In the genomic region with DNA sequence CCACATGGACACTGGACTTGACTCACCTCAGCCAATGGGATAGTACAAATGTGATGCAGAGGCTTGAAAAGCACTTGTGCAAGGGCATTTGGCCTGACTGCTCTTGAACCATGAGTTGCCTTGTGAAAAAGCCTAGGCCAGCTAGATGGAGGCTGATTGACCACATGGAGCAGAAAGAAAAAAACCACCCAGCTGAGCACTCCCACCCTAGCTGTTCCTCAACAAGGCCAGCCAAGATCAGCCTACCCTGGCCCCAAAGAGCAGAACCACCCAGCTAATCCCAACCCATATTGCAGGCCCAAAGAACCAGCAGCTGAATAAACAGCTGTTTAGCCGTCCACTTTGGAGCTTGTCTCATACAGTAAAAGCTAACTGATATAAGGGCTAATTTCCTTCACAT, we compare ENCODE assay signal across 35 cellular contexts.
"Had no signal": no experiment of that assay in that cellular context is flagged by ENCODE, and none has a peak within 500 bp of the region (broad histone marks: within the 10 kb centered on the region; RNA-seq: fewer than 3 reads in every experiment).

No MANE protein-coding gene starts in this region.

- H3K4me1 ChIP-seq: adrenal gland had no signal

- H3K27me3 ChIP-seq: adrenal gland, body of pancreas, brain microvascular endothelial cell, breast epithelium had no signal

- H3K36me3 ChIP-seq: adrenal gland, brain microvascular endothelial cell, breast epithelium had no signal

- H3K4me1 Mint-ChIP-seq: activated B cell treated with CpG ODN at 0.5 μM for 24 hours; activated CD4-positive, alpha-beta T cell treated with anti-CD3 and anti-CD28 coated beads, Interleukin-2, amount 10 ng/mL, durations not matched to agents 24 days and 14 days; activated naive CD8-positive, alpha-beta T cell treated with anti-CD3 and anti-CD28 coated beads for 36 hours; activated T-helper 17 cell treated with anti-CD3 and anti-CD28 coated beads, Interleukin-2, amount 50 U/mL, for 72 hours had no signal

- H3K27ac ChIP-seq: adrenal gland, brain microvascular endothelial cell, VCaP had no signal

- H3K4me3 ChIP-seq: adrenal gland, body of pancreas, breast epithelium had no signal

- ATAC-seq: activated CD8-positive, alpha-beta T cell treated with anti-CD3 and anti-CD28 coated beads for 36 hours; activated naive CD4-positive, alpha-beta T cell treated with anti-CD3 and anti-CD28 coated beads, Interleukin-2, amount 50 U/mL, for 72 hours; activated T-cell treated with anti-CD3 and anti-CD28 coated beads, Interleukin-2, amount 50 U/mL, for 4 hours; activated T-cell treated with anti-CD3 and anti-CD28 coated beads, Interleukin-2, amount 50 U/mL, for 72 hours; activated T-helper 17 cell treated with anti-CD3 and anti-CD28 coated beads, Interleukin-2, amount 50 U/mL, for 72 hours; body of pancreas had no signal

- DNase-seq: activated B cell treated with CpG ODN at 0.5 μM for 24 hours; activated CD4-positive, alpha-beta memory T cell treated with anti-CD3 and anti-CD28 coated beads for 36 hours; activated CD4-positive, alpha-beta T cell treated with anti-CD3 and anti-CD28 coated beads for 4 hours; activated CD4-positive, alpha-beta T cell treated with anti-CD3 and anti-CD28 coated beads, Interleukin-2, amount 10 ng/mL, durations not matched to agents 24 days and 14 days; activated CD4-positive, alpha-beta T cell treated with anti-CD3 and anti-CD28 coated beads, Interleukin-2, amount 50 U/mL, for 1 hour; activated CD4-positive, alpha-beta T cell treated with anti-CD3 and anti-CD28 coated beads, Interleukin-2, amount 50 U/mL, for 4 hours; activated CD4-positive, CD25-positive, alpha-beta regulatory T cell treated with anti-CD3 and anti-CD28 coated beads, Interleukin-2, amount 50 U/mL, for 72 hours; activated CD8-positive, alpha-beta memory T cell treated with anti-CD3 and anti-CD28 coated beads, Interleukin-2, amount 50 U/mL, for 4 hours; activated CD8-positive, alpha-beta T cell treated with anti-CD3 and anti-CD28 coated beads for 36 hours; activated effector memory CD4-positive, alpha-beta T cell treated with anti-CD3 and anti-CD28 coated beads, Interleukin-2, amount 50 U/mL, for 16 hours; activated gamma-delta T cell treated with Interleukin-2 at 50 U/mL for 16 hours; activated naive CD4-positive, alpha-beta T cell; activated naive CD4-positive, alpha-beta T cell treated with anti-CD3 and anti-CD28 coated beads for 36 hours; activated naive CD4-positive, alpha-beta T cell treated with anti-CD3 and anti-CD28 coated beads, Interleukin-2, amount 50 U/mL, for 16 hours; activated naive CD8-positive, alpha-beta T cell treated with anti-CD3 and anti-CD28 coated beads for 36 hours; activated T-cell treated with anti-CD3 and anti-CD28 coated beads for 4 hours; activated T-cell treated with anti-CD3 and anti-CD28 coated beads, Interleukin-2, amount 50 U/mL, for 1 hour; activated T-cell treated with anti-CD3 and anti-CD28 coated beads, Interleukin-2, amount 50 U/mL, for 4 hours; activated T-cell treated with anti-CD3 and anti-CD28 coated beads, Interleukin-2, amount 50 U/mL, for 72 hours; adrenal gland; amniotic stem cell; aorta; body of pancreas; brain microvascular endothelial cell; central memory CD4-positive, alpha-beta T cell; T-helper 1 cell; T-helper 2 cell; T-helper 9 cell had no signal

- H3K27ac Mint-ChIP-seq: activated B cell treated with CpG ODN at 0.5 μM for 24 hours; activated CD4-positive, alpha-beta memory T cell treated with anti-CD3 and anti-CD28 coated beads for 36 hours; activated CD4-positive, alpha-beta T cell treated with anti-CD3 and anti-CD28 coated beads, Interleukin-2, amount 10 ng/mL, durations not matched to agents 24 days and 14 days; activated CD8-positive, alpha-beta T cell treated with anti-CD3 and anti-CD28 coated beads for 36 hours; activated naive CD4-positive, alpha-beta T cell treated with anti-CD3 and anti-CD28 coated beads for 36 hours; activated naive CD4-positive, alpha-beta T cell treated with anti-CD3 and anti-CD28 coated beads, Interleukin-2, amount 50 U/mL, for 72 hours; activated naive CD8-positive, alpha-beta T cell treated with anti-CD3 and anti-CD28 coated beads for 36 hours; activated T-cell treated with anti-CD3 and anti-CD28 coated beads, Interleukin-2, amount 50 U/mL, for 72 hours; activated T-helper 1 cell treated with anti-CD3 and anti-CD28 coated beads, Interleukin-12 subunit alpha, Interleukin-12 subunit beta, Interleukin-2, Interleukin-4 antibody, amounts not matched to agents 30 ng/mL and 10 ng/mL and 1 ng/mL, durations not matched to agents 14 hours and 24 hours and 36 hours; activated T-helper 17 cell treated with anti-CD3 and anti-CD28 coated beads, Interleukin-2, amount 50 U/mL, for 72 hours; T-helper 1 cell treated with Interleukin-12 subunit alpha and Interleukin-12 subunit beta and Interleukin-4 antibody, amounts not matched to agents 30 μg/mL and 1 μg/mL, for 36 hours; T-helper 2 cell treated with Interferon-gamma antibody and Interleukin-4, amounts not matched to agents 5 μg/mL and 100 μg/mL, for 36 hours had no signal

- H3K27me3 Mint-ChIP-seq: activated B cell treated with CpG ODN at 0.5 μM for 24 hours; activated CD4-positive, alpha-beta memory T cell treated with anti-CD3 and anti-CD28 coated beads for 36 hours; activated CD8-positive, alpha-beta T cell treated with anti-CD3 and anti-CD28 coated beads for 36 hours; activated naive CD8-positive, alpha-beta T cell treated with anti-CD3 and anti-CD28 coated beads for 36 hours; activated T-helper 17 cell treated with anti-CD3 and anti-CD28 coated beads, Interleukin-2, amount 50 U/mL, for 72 hours had no signal

- H3K36me3 Mint-ChIP-seq: activated CD4-positive, alpha-beta memory T cell treated with anti-CD3 and anti-CD28 coated beads for 36 hours; activated naive CD4-positive, alpha-beta T cell treated with anti-CD3 and anti-CD28 coated beads, Interleukin-2, amount 50 U/mL, for 72 hours; activated naive CD8-positive, alpha-beta T cell treated with anti-CD3 and anti-CD28 coated beads for 36 hours had no signal

- H3K9me3 Mint-ChIP-seq: activated B cell treated with CpG ODN at 0.5 μM for 24 hours; activated CD4-positive, alpha-beta memory T cell treated with anti-CD3 and anti-CD28 coated beads for 36 hours; activated CD4-positive, alpha-beta T cell treated with anti-CD3 and anti-CD28 coated beads, Interleukin-2, amount 10 ng/mL, durations not matched to agents 24 days and 14 days; activated naive CD4-positive, alpha-beta T cell treated with anti-CD3 and anti-CD28 coated beads for 36 hours; activated naive CD4-positive, alpha-beta T cell treated with anti-CD3 and anti-CD28 coated beads, Interleukin-2, amount 50 U/mL, for 72 hours; activated naive CD8-positive, alpha-beta T cell treated with anti-CD3 and anti-CD28 coated beads for 36 hours; activated T-cell treated with anti-CD3 and anti-CD28 coated beads, Interleukin-2, amount 50 U/mL, for 4 hours; activated T-cell treated with anti-CD3 and anti-CD28 coated beads, Interleukin-2, amount 50 U/mL, for 72 hours; activated T-helper 1 cell treated with anti-CD3 and anti-CD28 coated beads, Interleukin-12 subunit alpha, Interleukin-12 subunit beta, Interleukin-2, Interleukin-4 antibody, amounts not matched to agents 30 ng/mL and 10 ng/mL and 1 ng/mL, durations not matched to agents 14 hours and 24 hours and 36 hours; activated T-helper 17 cell treated with anti-CD3 and anti-CD28 coated beads, Interleukin-2, amount 50 U/mL, for 72 hours; T-helper 1 cell treated with Interleukin-12 subunit alpha and Interleukin-12 subunit beta and Interleukin-4 antibody, amounts not matched to agents 30 μg/mL and 1 μg/mL, for 36 hours; T-helper 2 cell treated with Interferon-gamma antibody and Interleukin-4, amounts not matched to agents 5 μg/mL and 100 μg/mL, for 36 hours had no signal

- H3K4me3 Mint-ChIP-seq: activated B cell treated with CpG ODN at 0.5 μM for 24 hours; activated CD4-positive, alpha-beta memory T cell treated with anti-CD3 and anti-CD28 coated beads for 36 hours; activated CD4-positive, alpha-beta T cell treated with anti-CD3 and anti-CD28 coated beads, Interleukin-2, amount 10 ng/mL, durations not matched to agents 24 days and 14 days; activated CD8-positive, alpha-beta T cell treated with anti-CD3 and anti-CD28 coated beads for 36 hours; activated naive CD4-positive, alpha-beta T cell treated with anti-CD3 and anti-CD28 coated beads for 36 hours; activated naive CD8-positive, alpha-beta T cell treated with anti-CD3 and anti-CD28 coated beads for 36 hours; activated T-cell treated with anti-CD3 and anti-CD28 coated beads, Interleukin-2, amount 50 U/mL, for 4 hours; activated T-cell treated with anti-CD3 and anti-CD28 coated beads, Interleukin-2, amount 50 U/mL, for 72 hours; activated T-helper 1 cell treated with anti-CD3 and anti-CD28 coated beads, Interleukin-12 subunit alpha, Interleukin-12 subunit beta, Interleukin-2, Interleukin-4 antibody, amounts not matched to agents 30 ng/mL and 10 ng/mL and 1 ng/mL, durations not matched to agents 14 hours and 24 hours and 36 hours; activated T-helper 17 cell treated with anti-CD3 and anti-CD28 coated beads, Interleukin-2, amount 50 U/mL, for 72 hours; T-helper 1 cell treated with Interleukin-12 subunit alpha and Interleukin-12 subunit beta and Interleukin-4 antibody, amounts not matched to agents 30 μg/mL and 1 μg/mL, for 36 hours; T-helper 2 cell treated with Interferon-gamma antibody and Interleukin-4, amounts not matched to agents 5 μg/mL and 100 μg/mL, for 36 hours had no signal

- H3K9me3 ChIP-seq: adrenal gland, body of pancreas, breast epithelium had no signal
